Comparison of ENCODE assay signal across 1 cellular context in the genomic region with DNA sequence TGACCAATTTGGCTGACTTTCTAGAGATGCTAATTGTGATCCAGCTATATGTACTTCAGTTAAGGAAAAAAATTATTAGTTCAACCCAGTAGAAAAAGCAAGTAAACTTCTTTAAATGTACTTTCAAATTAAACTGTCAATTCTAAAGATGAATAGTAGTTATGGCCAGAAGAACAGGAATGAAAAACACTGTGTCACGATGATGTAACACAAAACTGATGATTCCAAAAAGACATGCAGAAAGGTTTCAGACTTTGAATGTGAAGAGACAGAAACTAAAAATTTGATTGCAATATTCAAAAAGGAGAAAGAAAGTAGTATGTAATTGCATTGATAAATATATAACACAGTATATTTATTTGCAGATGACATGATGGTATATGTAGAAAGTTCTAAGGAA.
TF ChIP-seq lines count a peak whose summit lies in the region.

No MANE protein-coding gene starts in this region.

TF ChIP-seq in K562, 482 proteins besides CTCF, POLR2A, EP300 and RAD21 (continued from another document and continues in another):
- TF ChIP-seq, protein P1, sequence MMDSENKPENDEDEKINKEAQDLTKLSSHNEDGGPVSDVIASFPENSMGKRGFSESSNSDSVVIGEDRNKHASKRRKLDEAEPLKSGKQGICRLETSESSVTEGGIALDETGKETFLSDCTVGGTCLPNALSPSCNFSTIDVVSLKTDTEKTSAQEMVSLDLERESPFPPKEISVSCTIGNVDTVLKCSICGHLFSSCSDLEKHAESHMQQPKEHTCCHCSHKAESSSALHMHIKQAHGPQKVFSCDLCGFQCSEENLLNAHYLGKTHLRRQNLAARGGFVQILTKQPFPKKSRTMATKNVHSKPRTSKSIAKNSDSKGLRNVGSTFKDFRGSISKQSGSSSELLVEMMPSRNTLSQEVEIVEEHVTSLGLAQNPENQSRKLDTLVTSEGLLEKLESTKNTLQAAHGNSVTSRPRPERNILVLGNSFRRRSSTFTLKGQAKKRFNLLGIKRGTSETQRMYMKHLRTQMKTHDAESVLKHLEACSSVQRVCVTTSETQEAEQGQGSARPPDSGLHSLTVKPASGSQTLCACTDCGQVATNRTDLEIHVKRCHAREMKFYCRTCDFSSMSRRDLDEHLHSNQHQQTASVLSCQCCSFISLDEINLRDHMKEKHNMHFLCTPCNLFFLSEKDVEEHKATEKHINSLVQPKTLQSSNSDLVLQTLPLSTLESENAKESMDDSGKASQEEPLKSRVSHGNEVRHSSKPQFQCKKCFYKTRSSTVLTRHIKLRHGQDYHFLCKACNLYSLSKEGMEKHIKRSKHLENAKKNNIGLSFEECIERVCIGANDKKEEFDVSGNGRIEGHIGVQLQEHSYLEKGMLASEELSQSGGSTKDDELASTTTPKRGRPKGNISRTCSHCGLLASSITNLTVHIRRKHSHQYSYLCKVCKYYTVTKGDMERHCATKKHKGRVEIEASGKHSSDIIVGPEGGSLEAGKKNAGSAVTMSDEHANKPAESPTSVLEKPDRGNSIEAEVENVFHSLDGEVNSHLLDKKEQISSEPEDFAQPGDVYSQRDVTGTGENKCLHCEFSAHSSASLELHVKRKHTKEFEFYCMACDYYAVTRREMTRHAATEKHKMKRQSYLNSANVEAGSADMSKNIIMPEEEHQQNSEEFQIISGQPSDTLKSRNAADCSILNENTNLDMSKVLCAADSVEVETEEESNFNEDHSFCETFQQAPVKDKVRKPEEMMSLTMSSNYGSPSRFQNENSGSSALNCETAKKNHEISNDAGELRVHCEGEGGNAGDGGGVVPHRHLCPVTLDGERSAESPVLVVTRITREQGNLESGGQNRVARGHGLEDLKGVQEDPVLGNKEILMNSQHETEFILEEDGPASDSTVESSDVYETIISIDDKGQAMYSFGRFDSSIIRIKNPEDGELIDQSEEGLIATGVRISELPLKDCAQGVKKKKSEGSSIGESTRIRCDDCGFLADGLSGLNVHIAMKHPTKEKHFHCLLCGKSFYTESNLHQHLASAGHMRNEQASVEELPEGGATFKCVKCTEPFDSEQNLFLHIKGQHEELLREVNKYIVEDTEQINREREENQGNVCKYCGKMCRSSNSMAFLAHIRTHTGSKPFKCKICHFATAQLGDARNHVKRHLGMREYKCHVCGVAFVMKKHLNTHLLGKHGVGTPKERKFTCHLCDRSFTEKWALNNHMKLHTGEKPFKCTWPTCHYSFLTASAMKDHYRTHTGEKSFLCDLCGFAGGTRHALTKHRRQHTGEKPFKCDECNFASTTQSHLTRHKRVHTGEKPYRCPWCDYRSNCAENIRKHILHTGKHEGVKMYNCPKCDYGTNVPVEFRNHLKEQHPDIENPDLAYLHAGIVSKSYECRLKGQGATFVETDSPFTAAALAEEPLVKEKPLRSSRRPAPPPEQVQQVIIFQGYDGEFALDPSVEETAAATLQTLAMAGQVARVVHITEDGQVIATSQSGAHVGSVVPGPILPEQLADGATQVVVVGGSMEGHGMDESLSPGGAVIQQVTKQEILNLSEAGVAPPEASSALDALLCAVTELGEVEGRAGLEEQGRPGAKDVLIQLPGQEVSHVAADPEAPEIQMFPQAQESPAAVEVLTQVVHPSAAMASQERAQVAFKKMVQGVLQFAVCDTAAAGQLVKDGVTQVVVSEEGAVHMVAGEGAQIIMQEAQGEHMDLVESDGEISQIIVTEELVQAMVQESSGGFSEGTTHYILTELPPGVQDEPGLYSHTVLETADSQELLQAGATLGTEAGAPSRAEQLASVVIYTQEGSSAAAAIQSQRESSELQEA (IDR thresholded peaks at IDR 0.05; ENCODE audit: low read depth) = no peak
- TF ChIP-seq TBP (optimal IDR thresholded peaks at IDR 0.05; ENCODE audit: low read depth, low read length) (no peak), SMAD1 (IDR thresholded peaks at IDR 0.05; ENCODE audit: low read depth, low read length, partially characterized antibody) (no peak), HNRNPK (IDR thresholded peaks at IDR 0.05; ENCODE audit: low read depth, low read length, poor library complexity, severe bottlenecking) (no peak), NCOA4 (IDR thresholded peaks at IDR 0.05; ENCODE audit: partially characterized antibody) (no peak), ZNF584 (CRISPR knock-in tag; IDR thresholded peaks at IDR 0.05; ENCODE audit: low read depth) (no peak), ZNF551 (CRISPR knock-in tag; IDR thresholded peaks at IDR 0.05) (no peak), MEIS2 (IDR thresholded peaks at IDR 0.05; ENCODE audit: partially characterized antibody) (peak; percentile 45), GTF2F1 (IDR thresholded peaks at IDR 0.05; ENCODE audit: low read depth, low read length) (no peak), ZBTB17 (CRISPR knock-in tag; IDR thresholded peaks at IDR 0.05) (no peak), ELF1 (tag; IDR thresholded peaks at IDR 0.05) (no peak), KDM2B (CRISPR knock-in tag; IDR thresholded peaks at IDR 0.05) (no peak), IFI16 (CRISPR knock-in tag; IDR thresholded peaks at IDR 0.05) (no peak), GTF2E2 (tag; IDR thresholded peaks at IDR 0.05) (no peak), ZNF239 (CRISPR knock-in tag; IDR thresholded peaks at IDR 0.05) (no peak), YY1 (IDR thresholded peaks at IDR 0.05; ENCODE audit: borderline replicate concordance in 1 of 3, control insufficient read depth in 1 of 3, extremely low read depth in 1 of 3, insufficient read depth in 3 of 3, insufficient read length in 1 of 3, insufficient replicate concordance in 2 of 3, low read depth in 1 of 3, low read length in 2 of 3) (no peak), TCF7L2 (IDR thresholded peaks at IDR 0.05; ENCODE audit: low read depth, low read length) (no peak), SP1 (CRISPR knock-in tag; IDR thresholded peaks at IDR 0.05) (no peak), MAFG (tag; conservative IDR thresholded peaks at IDR 0.05) (peak; percentile 70), NFE2 (IDR thresholded peaks at IDR 0.05; ENCODE audit: low read depth) (peak; percentile 54; the same call in 1 of the 2 replicates), NUFIP1 (IDR thresholded peaks at IDR 0.05; ENCODE audit: partially characterized antibody) (no peak), ZNF165 (CRISPR knock-in tag; IDR thresholded peaks at IDR 0.05; ENCODE audit: borderline replicate concordance) (no peak), KHSRP (IDR thresholded peaks at IDR 0.05) (no peak), RB1 (IDR thresholded peaks at IDR 0.05; ENCODE audit: low read depth) (no peak), CREBBP (IDR thresholded peaks at IDR 0.05; ENCODE audit: low read depth, low read length) (no peak), MXI1 (IDR thresholded peaks at IDR 0.05; ENCODE audit: low read depth, low read length) (no peak), TEAD1 (CRISPR knock-in tag; IDR thresholded peaks at IDR 0.05) (no peak), SPI1 (IDR thresholded peaks at IDR 0.05; ENCODE audit: borderline replicate concordance, low read depth, low read length) (no peak), ZNF77 (CRISPR knock-in tag; IDR thresholded peaks at IDR 0.05) (no peak), ARHGAP35 (IDR thresholded peaks at IDR 0.05; ENCODE audit: partially characterized antibody) (no peak), CCAR2 (IDR thresholded peaks at IDR 0.05; ENCODE audit: low read depth, low read length) (no peak), SREBF1 (IDR thresholded peaks at IDR 0.05; ENCODE audit: borderline replicate concordance, low read depth, low read length) (no peak), FOXK2 (conservative IDR thresholded peaks at IDR 0.05 in 1 of 2, IDR thresholded peaks at IDR 0.05 in 1 of 2; ENCODE audit: low read depth in 2 of 2) (no peak)
- TF ChIP-seq, protein P2, sequence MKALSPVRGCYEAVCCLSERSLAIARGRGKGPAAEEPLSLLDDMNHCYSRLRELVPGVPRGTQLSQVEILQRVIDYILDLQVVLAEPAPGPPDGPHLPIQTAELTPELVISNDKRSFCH (CRISPR knock-in tag; IDR thresholded peaks at IDR 0.05) = no peak
- TF ChIP-seq, protein P2 (tag; IDR thresholded peaks at IDR 0.05) = no peak
- TF ChIP-seq, protein P3, sequence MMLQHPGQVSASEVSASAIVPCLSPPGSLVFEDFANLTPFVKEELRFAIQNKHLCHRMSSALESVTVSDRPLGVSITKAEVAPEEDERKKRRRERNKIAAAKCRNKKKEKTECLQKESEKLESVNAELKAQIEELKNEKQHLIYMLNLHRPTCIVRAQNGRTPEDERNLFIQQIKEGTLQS (IDR thresholded peaks at IDR 0.05) = peak; percentile 76
- TF ChIP-seq, protein P3 (CRISPR knock-in tag; conservative IDR thresholded peaks at IDR 0.05) = no peak
- TF ChIP-seq, protein P4, sequence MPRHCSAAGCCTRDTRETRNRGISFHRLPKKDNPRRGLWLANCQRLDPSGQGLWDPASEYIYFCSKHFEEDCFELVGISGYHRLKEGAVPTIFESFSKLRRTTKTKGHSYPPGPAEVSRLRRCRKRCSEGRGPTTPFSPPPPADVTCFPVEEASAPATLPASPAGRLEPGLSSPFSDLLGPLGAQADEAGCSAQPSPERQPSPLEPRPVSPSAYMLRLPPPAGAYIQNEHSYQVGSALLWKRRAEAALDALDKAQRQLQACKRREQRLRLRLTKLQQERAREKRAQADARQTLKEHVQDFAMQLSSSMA (CRISPR knock-in tag; IDR thresholded peaks at IDR 0.05) = no peak
- TF ChIP-seq, protein P5, sequence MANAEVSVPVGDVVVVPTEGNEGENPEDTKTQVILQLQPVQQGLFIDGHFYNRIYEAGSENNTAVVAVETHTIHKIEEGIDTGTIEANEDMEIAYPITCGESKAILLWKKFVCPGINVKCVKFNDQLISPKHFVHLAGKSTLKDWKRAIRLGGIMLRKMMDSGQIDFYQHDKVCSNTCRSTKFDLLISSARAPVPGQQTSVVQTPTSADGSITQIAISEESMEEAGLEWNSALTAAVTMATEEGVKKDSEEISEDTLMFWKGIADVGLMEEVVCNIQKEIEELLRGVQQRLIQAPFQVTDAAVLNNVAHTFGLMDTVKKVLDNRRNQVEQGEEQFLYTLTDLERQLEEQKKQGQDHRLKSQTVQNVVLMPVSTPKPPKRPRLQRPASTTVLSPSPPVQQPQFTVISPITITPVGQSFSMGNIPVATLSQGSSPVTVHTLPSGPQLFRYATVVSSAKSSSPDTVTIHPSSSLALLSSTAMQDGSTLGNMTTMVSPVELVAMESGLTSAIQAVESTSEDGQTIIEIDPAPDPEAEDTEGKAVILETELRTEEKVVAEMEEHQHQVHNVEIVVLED (CRISPR knock-in tag; IDR thresholded peaks at IDR 0.05) = no peak
- TF ChIP-seq, protein P6, sequence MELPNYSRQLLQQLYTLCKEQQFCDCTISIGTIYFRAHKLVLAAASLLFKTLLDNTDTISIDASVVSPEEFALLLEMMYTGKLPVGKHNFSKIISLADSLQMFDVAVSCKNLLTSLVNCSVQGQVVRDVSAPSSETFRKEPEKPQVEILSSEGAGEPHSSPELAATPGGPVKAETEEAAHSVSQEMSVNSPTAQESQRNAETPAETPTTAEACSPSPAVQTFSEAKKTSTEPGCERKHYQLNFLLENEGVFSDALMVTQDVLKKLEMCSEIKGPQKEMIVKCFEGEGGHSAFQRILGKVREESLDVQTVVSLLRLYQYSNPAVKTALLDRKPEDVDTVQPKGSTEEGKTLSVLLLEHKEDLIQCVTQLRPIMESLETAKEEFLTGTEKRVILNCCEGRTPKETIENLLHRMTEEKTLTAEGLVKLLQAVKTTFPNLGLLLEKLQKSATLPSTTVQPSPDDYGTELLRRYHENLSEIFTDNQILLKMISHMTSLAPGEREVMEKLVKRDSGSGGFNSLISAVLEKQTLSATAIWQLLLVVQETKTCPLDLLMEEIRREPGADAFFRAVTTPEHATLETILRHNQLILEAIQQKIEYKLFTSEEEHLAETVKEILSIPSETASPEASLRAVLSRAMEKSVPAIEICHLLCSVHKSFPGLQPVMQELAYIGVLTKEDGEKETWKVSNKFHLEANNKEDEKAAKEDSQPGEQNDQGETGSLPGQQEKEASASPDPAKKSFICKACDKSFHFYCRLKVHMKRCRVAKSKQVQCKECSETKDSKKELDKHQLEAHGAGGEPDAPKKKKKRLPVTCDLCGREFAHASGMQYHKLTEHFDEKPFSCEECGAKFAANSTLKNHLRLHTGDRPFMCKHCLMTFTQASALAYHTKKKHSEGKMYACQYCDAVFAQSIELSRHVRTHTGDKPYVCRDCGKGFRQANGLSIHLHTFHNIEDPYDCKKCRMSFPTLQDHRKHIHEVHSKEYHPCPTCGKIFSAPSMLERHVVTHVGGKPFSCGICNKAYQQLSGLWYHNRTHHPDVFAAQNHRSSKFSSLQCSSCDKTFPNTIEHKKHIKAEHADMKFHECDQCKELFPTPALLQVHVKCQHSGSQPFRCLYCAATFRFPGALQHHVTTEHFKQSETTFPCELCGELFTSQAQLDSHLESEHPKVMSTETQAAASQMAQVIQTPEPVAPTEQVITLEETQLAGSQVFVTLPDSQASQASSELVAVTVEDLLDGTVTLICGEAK (IDR thresholded peaks at IDR 0.05) = no peak
- TF ChIP-seq, protein P6 (CRISPR knock-in tag; IDR thresholded peaks at IDR 0.05) = no peak
